Comparison of ENCODE assay signal across 14 cellular contexts in the genomic region with DNA sequence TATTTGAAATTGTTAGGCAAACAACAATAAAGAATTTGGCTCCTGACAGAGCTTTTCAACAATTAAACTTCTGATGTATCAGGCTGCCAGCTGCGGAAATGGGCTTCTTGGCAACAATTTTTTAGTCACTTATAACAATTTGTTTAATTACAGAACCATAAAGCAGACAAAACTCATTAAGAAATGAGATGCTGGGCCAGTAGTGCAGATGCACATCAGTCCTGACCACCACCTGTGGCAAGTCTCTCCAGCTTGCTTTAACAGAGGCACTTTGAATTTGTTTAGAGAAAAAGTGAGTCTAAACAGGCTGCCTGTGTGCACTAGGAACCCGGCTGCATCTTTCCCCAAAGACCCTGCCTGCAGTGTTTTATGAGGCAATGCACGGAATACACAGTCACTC.
DNase-seq lines count a peak whose midpoint lies in the region; ATAC-seq and TF ChIP-seq lines count a peak whose summit lies in the region.
"Had no signal": no experiment of that assay in that cellular context is flagged by ENCODE, and none has a peak within 500 bp of the region (broad histone marks: within the 10 kb centered on the region; RNA-seq: fewer than 3 reads in every experiment).

No MANE protein-coding gene starts in this region.

- no peak for ATAC-seq in stimulated activated naive CD8-positive, alpha-beta T cell treated with anti-CD3 and anti-CD28 coated beads, Interleukin-15, Interleukin-2, amounts not matched to agents 100 U/mL and 50 U/mL, for 24 hours
- ATAC-seq in GM21723 (IDR thresholded peaks at IDR 0.05; ENCODE audit: unreplicated experiment): no peak
- ATAC-seq: K562 had no signal

- POLR2A ChIA-PET in RWPE1 (lab: Yijun Ruan, JAX; ENCODE audit: low non-redundant PET): no interaction called here

- DNase-seq in COR-L47 (lab: John Stamatoyannopoulos, UW) (peak; percentile 76), NCI-H1417 (lab: John Stamatoyannopoulos, UW) (peak in 2 of 3 experiments; percentile 40 to 77), NCI-H2081 treated with DMSO at 0.1 percent for 48 hours (lab: John Stamatoyannopoulos, UW) (peak; percentile 65), NCI-H774 (lab: John Stamatoyannopoulos, UW) (peak; percentile 28), RWPE1 (ENCODE audit: low spot score) (no peak), GF-D8 (lab: John Stamatoyannopoulos, UW) (no peak)
- no peak for DNase-seq in stimulated activated naive CD8-positive, alpha-beta T cell treated with anti-CD3 and anti-CD28 coated beads, Interleukin-15, Interleukin-2, amounts not matched to agents 100 U/mL and 50 U/mL, for 24 hours
- DNase-seq: CD4-positive, alpha-beta memory T cell; NCI-H187; NCI-H2227 treated with DMSO at 0.1 percent for 48 hours; OCI-M1; SIG-M5 had no signal

- no peak for TF ChIP-seq CTCF in RWPE1 (conservative IDR thresholded peaks at IDR 0.05; ENCODE audit: low read depth)

- no peak overlapping the region for H3K27ac ChIP-seq in RWPE1

- CTCF ChIA-PET in RWPE1 (lab: Yijun Ruan, JAX): no interaction called here

Comparison
In these comparisons a context has a peak if more than half of its experiments do, and no peak if none do; other contexts are left out.
1. DNase-seq: peak in COR-L47 (single experiment), NCI-H1417 (2 of 3), NCI-H2081 treated with DMSO at 0.1 percent for 48 hours (single experiment) and NCI-H774 (single experiment); none in RWPE1 (single experiment), stimulated activated naive CD8-positive, alpha-beta T cell treated with anti-CD3 and anti-CD28 coated beads, Interleukin-15, Interleukin-2, amounts not matched to agents 100 U/mL and 50 U/mL, for 24 hours (single experiment) and GF-D8 (single experiment).